Comparison of ENCODE assay signal across 9 cellular contexts in the genomic region with DNA sequence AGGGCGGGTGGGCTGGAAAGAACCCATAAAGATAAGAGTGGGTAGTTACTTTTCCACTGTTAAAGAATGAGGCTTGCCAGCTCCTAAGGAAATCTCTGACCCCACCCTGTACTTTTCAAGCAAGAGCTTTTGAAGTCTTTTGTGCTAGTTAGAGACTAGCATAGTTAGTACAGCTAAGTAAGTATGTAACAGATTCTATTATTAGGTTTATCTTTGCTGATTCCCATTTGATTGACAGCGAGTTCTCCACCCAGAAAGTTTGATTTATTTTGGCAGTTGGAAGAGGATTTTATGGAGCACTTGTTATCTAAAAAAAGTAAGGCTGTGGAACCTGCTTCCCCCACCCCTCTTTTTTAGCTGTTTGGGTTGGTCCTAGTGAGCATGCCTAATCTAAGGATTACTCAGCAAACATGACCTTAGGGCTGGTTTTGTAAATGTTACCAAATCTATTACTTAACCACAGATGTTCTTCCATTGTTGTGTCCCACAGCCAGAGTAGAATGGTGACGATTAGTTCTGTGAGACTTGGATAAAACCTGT. TPM values are rescaled to one million over a fixed set of nuclear protein-coding genes. Genes with fewer than 3 reads are reported as not detected.
DNase-seq lines count a peak whose midpoint lies in the region; ATAC-seq and TF ChIP-seq lines count a peak whose summit lies in the region.
"Had no signal": no experiment of that assay in that cellular context is flagged by ENCODE, and none has a peak within 500 bp of the region (broad histone marks: within the 10 kb centered on the region; RNA-seq: fewer than 3 reads in every experiment).

No MANE protein-coding gene starts in this region.

- no peak for ATAC-seq in GM21367 (IDR thresholded peaks at IDR 0.05; ENCODE audit: unreplicated experiment)
- ATAC-seq: stimulated activated naive CD8-positive, alpha-beta T cell treated with anti-CD3 and anti-CD28 coated beads, Interleukin-15, Interleukin-2, amounts not matched to agents 100 U/mL and 50 U/mL, for 24 hours had no signal

- no peaks in the 10 kb centered on the region for H3K9me3 ChIP-seq in HEK293 (ENCODE audit: control insufficient read depth, insufficient read depth, low read depth, low read length)
- H3K9me3 ChIP-seq in Peyer's patch: no peaks in the 10 kb centered on the region

- H3K27me3 ChIP-seq in Peyer's patch: no peaks in the 10 kb centered on the region

- H3K36me3 ChIP-seq in HEK293 (ENCODE audit: control insufficient read depth in 2 of 2, insufficient read depth in 1 of 2, low read length in 2 of 2) (no peaks in the 10 kb centered on the region), Peyer's patch (no peaks in the 10 kb centered on the region)

- H3K27ac ChIP-seq in HEK293 (ENCODE audit: extremely low read depth, low read depth, low read length): no peak overlapping the region; the same call in 1 of the 2 replicates
- H3K27ac ChIP-seq in Peyer's patch: no peak overlapping the region

- TF ChIP-seq CTCF in HEK293 (tag by site-specific recombination; IDR thresholded peaks at IDR 0.05): no peak
- TF ChIP-seq CTCF in foreskin fibroblast (IDR thresholded peaks at IDR 0.05; ENCODE audit: low read depth, low read length): no peak
- no peak for TF ChIP-seq CTCF in Peyer's patch (IDR thresholded peaks at IDR 0.05)

- DNase-seq in SIG-M5 (lab: John Stamatoyannopoulos, UW) (peak; percentile 57), foreskin fibroblast (peak; percentile 56 to 82), renal cortical epithelial cell (ENCODE audit: low read depth) (peak; percentile 88), Peyer's patch (no peak), NCI-H446 treated with DMSO at 0.1 percent for 48 hours (lab: John Stamatoyannopoulos, UW) (no peak), anterior cingulate cortex (lab: John Stamatoyannopoulos, UW) (no peak)
- DNase-seq: stimulated activated naive CD8-positive, alpha-beta T cell treated with anti-CD3 and anti-CD28 coated beads, Interleukin-15, Interleukin-2, amounts not matched to agents 100 U/mL and 50 U/mL, for 24 hours had no signal

- no peak for TF ChIP-seq POLR2A in Peyer's patch (IDR thresholded peaks at IDR 0.05)

- POLR2A ChIA-PET in HEK293 (lab: Yijun Ruan, JAX): interaction anchor here (1.2 kb wide), 1 partner anchor 44 kb away, joined by 4 read pairs; no protein-coding TSS in a partner anchor

- H3K4me1 ChIP-seq in HEK293 (ENCODE audit: control insufficient read depth, insufficient read depth, low read length) (no peaks in the 10 kb centered on the region; the same call in 1 of the 2 replicates), Peyer's patch (peaks cover 0 to 38% (median 0%) of the 10 kb centered on the region in 4 donors)

- H3K4me3 ChIP-seq in HEK293 (ENCODE audit: low read depth, low read length): no peak overlapping the region
- H3K4me3 ChIP-seq in foreskin fibroblast (ENCODE audit: low read depth in 1 of 2, low read length in 2 of 2): no peak overlapping the region
- no peak overlapping the region for H3K4me3 ChIP-seq in Peyer's patch

- CTCF ChIA-PET in HEK293 (lab: Yijun Ruan, JAX): interaction anchor here (0.7 kb wide), 1 partner anchor 8 kb away, joined by 4 read pairs; no protein-coding TSS in a partner anchor

TF ChIP-seq in HEK293, 187 proteins besides CTCF, POLR2A, EP300 and RAD21 (continues in another document):
- TF ChIP-seq, protein P1, sequence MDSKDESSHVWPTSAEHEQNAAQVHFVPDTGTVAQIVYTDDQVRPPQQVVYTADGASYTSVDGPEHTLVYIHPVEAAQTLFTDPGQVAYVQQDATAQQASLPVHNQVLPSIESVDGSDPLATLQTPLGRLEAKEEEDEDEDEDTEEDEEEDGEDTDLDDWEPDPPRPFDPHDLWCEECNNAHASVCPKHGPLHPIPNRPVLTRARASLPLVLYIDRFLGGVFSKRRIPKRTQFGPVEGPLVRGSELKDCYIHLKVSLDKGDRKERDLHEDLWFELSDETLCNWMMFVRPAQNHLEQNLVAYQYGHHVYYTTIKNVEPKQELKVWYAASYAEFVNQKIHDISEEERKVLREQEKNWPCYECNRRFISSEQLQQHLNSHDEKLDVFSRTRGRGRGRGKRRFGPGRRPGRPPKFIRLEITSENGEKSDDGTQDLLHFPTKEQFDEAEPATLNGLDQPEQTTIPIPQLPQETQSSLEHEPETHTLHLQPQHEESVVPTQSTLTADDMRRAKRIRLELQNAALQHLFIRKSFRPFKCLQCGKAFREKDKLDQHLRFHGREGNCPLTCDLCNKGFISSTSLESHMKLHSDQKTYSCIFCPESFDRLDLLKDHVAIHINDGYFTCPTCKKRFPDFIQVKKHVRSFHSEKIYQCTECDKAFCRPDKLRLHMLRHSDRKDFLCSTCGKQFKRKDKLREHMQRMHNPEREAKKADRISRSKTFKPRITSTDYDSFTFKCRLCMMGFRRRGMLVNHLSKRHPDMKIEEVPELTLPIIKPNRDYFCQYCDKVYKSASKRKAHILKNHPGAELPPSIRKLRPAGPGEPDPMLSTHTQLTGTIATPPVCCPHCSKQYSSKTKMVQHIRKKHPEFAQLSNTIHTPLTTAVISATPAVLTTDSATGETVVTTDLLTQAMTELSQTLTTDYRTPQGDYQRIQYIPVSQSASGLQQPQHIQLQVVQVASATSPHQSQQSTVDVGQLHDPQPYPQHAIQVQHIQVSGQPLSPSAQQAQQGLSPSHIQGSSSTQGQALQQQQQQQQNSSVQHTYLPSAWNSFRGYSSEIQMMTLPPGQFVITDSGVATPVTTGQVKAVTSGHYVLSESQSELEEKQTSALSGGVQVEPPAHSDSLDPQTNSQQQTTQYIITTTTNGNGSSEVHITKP (tag by site-specific recombination; IDR thresholded peaks at IDR 0.05): peak; percentile 94
- TF ChIP-seq, protein P2, sequence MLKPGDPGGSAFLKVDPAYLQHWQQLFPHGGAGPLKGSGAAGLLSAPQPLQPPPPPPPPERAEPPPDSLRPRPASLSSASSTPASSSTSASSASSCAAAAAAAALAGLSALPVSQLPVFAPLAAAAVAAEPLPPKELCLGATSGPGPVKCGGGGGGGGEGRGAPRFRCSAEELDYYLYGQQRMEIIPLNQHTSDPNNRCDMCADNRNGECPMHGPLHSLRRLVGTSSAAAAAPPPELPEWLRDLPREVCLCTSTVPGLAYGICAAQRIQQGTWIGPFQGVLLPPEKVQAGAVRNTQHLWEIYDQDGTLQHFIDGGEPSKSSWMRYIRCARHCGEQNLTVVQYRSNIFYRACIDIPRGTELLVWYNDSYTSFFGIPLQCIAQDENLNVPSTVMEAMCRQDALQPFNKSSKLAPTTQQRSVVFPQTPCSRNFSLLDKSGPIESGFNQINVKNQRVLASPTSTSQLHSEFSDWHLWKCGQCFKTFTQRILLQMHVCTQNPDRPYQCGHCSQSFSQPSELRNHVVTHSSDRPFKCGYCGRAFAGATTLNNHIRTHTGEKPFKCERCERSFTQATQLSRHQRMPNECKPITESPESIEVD (tag by site-specific recombination; IDR thresholded peaks at IDR 0.05): peak; percentile 62
- TF ChIP-seq ZNF843 (tag by site-specific recombination; IDR thresholded peaks at IDR 0.05) (0 out of 2 replicates have a peak, but pooled peaks have one; percentile 39), ZNF600 (tag by site-specific recombination; IDR thresholded peaks at IDR 0.05) (peak; percentile 42; the same call in 1 of the 2 replicates), ZXDB (tag by site-specific recombination; IDR thresholded peaks at IDR 0.05) (peak; percentile 66), ZBTB7A (tag by site-specific recombination; IDR thresholded peaks at IDR 0.05; ENCODE audit: low read depth) (no peak), BCL11B (tag by site-specific recombination; IDR thresholded peaks at IDR 0.05; ENCODE audit: low read depth) (0 out of 2 replicates have a peak, but pooled peaks have one; percentile 24), ZNF791 (tag by site-specific recombination; IDR thresholded peaks at IDR 0.05) (no peak), ZNF335 (tag by site-specific recombination; conservative IDR thresholded peaks at IDR 0.05) (no peak), ZNF391 (tag by site-specific recombination; IDR thresholded peaks at IDR 0.05; ENCODE audit: borderline replicate concordance, low read depth) (no peak), SP7 (tag by site-specific recombination; IDR thresholded peaks at IDR 0.05) (peak; percentile 31; the same call in 1 of the 2 replicates), ZNF184 (tag by site-specific recombination; IDR thresholded peaks at IDR 0.05) (0 out of 2 replicates have a peak, but pooled peaks have one; percentile 12), FEZF1 (tag by site-specific recombination; IDR thresholded peaks at IDR 0.05) (0 out of 2 replicates have a peak, but pooled peaks have one; percentile 40), ZNF423 (tag by site-specific recombination; IDR thresholded peaks at IDR 0.05) (no peak), GFI1B (tag by site-specific recombination; IDR thresholded peaks at IDR 0.05) (no peak), KLF1 (tag by site-specific recombination; IDR thresholded peaks at IDR 0.05) (peak; percentile 30; the same call in 1 of the 2 replicates), ZNF624 (tag by site-specific recombination; IDR thresholded peaks at IDR 0.05) (no peak), ZNF629 (tag by site-specific recombination; IDR thresholded peaks at IDR 0.05) (peak; percentile 48; the same call in 1 of the 2 replicates)
- TF ChIP-seq, protein P3, sequence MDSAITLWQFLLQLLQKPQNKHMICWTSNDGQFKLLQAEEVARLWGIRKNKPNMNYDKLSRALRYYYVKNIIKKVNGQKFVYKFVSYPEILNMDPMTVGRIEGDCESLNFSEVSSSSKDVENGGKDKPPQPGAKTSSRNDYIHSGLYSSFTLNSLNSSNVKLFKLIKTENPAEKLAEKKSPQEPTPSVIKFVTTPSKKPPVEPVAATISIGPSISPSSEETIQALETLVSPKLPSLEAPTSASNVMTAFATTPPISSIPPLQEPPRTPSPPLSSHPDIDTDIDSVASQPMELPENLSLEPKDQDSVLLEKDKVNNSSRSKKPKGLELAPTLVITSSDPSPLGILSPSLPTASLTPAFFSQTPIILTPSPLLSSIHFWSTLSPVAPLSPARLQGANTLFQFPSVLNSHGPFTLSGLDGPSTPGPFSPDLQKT (IDR thresholded peaks at IDR 0.05; ENCODE audit: borderline replicate concordance, low read depth, low read length): no peak

RNA-seq across cellular contexts. Expression of a gene that starts 57.6 kb away (rescaled TPM):
- 87.2 and 220 TPM in 2 replicates for total RNA-seq in renal cortical epithelial cell
- 10 to 100 TPM; 28.7 to 74.3 (median 54.6) TPM for total RNA-seq in Peyer's patch

Comparison
In these comparisons a context has a peak if more than half of its experiments do, and no peak if none do; other contexts are left out.
1. DNase-seq: peak in SIG-M5 (single experiment), foreskin fibroblast (2 of 2) and renal cortical epithelial cell (single experiment); none in Peyer's patch (0 of 3), NCI-H446 treated with DMSO at 0.1 percent for 48 hours (single experiment) and anterior cingulate cortex (0 of 58).